ENCODE assay signal across 10 cellular contexts in the genomic region with DNA sequence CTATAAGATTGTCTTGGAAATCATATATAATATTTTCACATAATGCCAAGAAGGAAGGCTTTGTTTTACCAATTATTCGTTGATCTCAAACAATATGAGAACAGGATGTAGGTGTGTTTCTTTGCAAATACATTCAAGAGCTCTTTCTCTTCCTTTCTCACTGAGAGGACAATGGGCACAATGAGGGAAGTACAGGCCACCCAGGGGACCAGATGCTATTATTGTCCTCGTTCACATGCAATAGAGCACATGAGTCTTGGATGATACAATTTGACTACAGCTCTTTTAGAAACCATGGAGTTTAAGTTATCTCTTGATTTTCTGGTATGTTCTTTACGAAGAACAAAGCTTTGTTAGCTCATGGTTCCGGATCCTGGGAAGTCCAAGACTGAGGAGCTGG.
"Had no signal": no experiment of that assay in that cellular context is flagged by ENCODE, and none has a peak within 500 bp of the region (broad histone marks: within the 10 kb centered on the region; RNA-seq: fewer than 3 reads in every experiment).

No MANE protein-coding gene starts in this region.

- DNase-seq: activated CD4-positive, alpha-beta T cell treated with anti-CD3 and anti-CD28 coated beads for 48 hours; activated naive CD4-positive, alpha-beta T cell treated with Interleukin-2 at 50 U/mL for 16 hours; hippocampal formation; kidney glomerular epithelial cell; natural killer cell; posterior cingulate gyrus; T-helper 9 cell had no signal

- H3K4me3 ChIP-seq: gastroesophageal sphincter, tibial nerve had no signal

- H3K9me3 ChIP-seq: gastroesophageal sphincter, tibial nerve had no signal

- H3K27me3 ChIP-seq: gastroesophageal sphincter, tibial nerve had no signal

- H3K4me1 ChIP-seq: gastroesophageal sphincter had no signal

- H3K27ac Mint-ChIP-seq: natural killer cell had no signal

- ATAC-seq: gastroesophageal sphincter, natural killer cell had no signal

- H3K4me3 Mint-ChIP-seq: natural killer cell had no signal

- H3K27ac ChIP-seq: epithelial cell of prostate, gastroesophageal sphincter, tibial nerve had no signal

- H3K36me3 ChIP-seq: gastroesophageal sphincter, tibial nerve had no signal

- H3K36me3 Mint-ChIP-seq: natural killer cell had no signal

- H3K9me3 Mint-ChIP-seq: natural killer cell had no signal
